Comparison of ENCODE assay signal across 1 cellular context in genomic region chr7:74231232-74231590, GRCh38.
TF ChIP-seq lines count a peak whose summit lies in the region.

No MANE protein-coding gene starts in this region.

TF ChIP-seq in GM12878, 131 proteins besides CTCF, POLR2A, EP300 and RAD21:
- TF ChIP-seq FOXK2 (IDR thresholded peaks at IDR 0.05): no peak
- TF ChIP-seq SMAD5 (IDR thresholded peaks at IDR 0.05; ENCODE audit: low read depth): no peak
- TF ChIP-seq IKZF2 (IDR thresholded peaks at IDR 0.05): no peak
- no peak for TF ChIP-seq RELB (IDR thresholded peaks at IDR 0.05; ENCODE audit: low read depth)
- 0 out of 2 replicates have a peak, but pooled peaks have one; percentile 14 for TF ChIP-seq TAF1 (IDR thresholded peaks at IDR 0.05; ENCODE audit: borderline replicate concordance, low read depth, low read length)
- TF ChIP-seq BACH1 (IDR thresholded peaks at IDR 0.05; ENCODE audit: borderline replicate concordance): no peak
- TF ChIP-seq ZBTB40 (IDR thresholded peaks at IDR 0.05; ENCODE audit: borderline replicate concordance): no peak
- TF ChIP-seq NR2F1 (conservative IDR thresholded peaks at IDR 0.05): no peak
- peak; percentile 92 for TF ChIP-seq ZNF687 (IDR thresholded peaks at IDR 0.05)
- TF ChIP-seq JUNB (IDR thresholded peaks at IDR 0.05): no peak
- TF ChIP-seq MEF2B (IDR thresholded peaks at IDR 0.05; ENCODE audit: partially characterized antibody, poor library complexity, severe bottlenecking): peak; percentile 19
- TF ChIP-seq CBX3 (IDR thresholded peaks at IDR 0.05; ENCODE audit: borderline replicate concordance, low read depth): no peak
- peak; percentile 15; the same call in 1 of the 2 replicates for TF ChIP-seq SMARCA5 (IDR thresholded peaks at IDR 0.05)
- TF ChIP-seq NRF1 (conservative IDR thresholded peaks at IDR 0.05; ENCODE audit: low read depth, low read length): no peak
- TF ChIP-seq TCF3 (IDR thresholded peaks at IDR 0.05; ENCODE audit: borderline replicate concordance, insufficient read depth, low read depth, low read length): peak; percentile 87; the same call in 1 of the 2 replicates
- peak in 1 of 2 experiments; percentile 30; a peak in 1 of 4 replicates for TF ChIP-seq ETV6 (conservative IDR thresholded peaks at IDR 0.05 in 1 of 2, IDR thresholded peaks at IDR 0.05 in 1 of 2; ENCODE audit: borderline replicate concordance in 1 of 2, low read depth in 1 of 2)
- TF ChIP-seq ZNF592 (IDR thresholded peaks at IDR 0.05): 0 out of 2 replicates have a peak, but pooled peaks have one; percentile 7
- TF ChIP-seq ZBED1 (IDR thresholded peaks at IDR 0.05; ENCODE audit: borderline replicate concordance): 0 out of 2 replicates have a peak, but pooled peaks have one; percentile 40
- no peak for TF ChIP-seq HCFC1 (IDR thresholded peaks at IDR 0.05; ENCODE audit: low read length)
- TF ChIP-seq E2F4 (IDR thresholded peaks at IDR 0.05; ENCODE audit: low read depth, low read length): no peak
- TF ChIP-seq CEBPB (IDR thresholded peaks at IDR 0.05; ENCODE audit: borderline replicate concordance in 1 of 2, low read depth in 2 of 2, low read length in 2 of 2): no peak
- TF ChIP-seq SMAD1 (IDR thresholded peaks at IDR 0.05; ENCODE audit: low read depth, partially characterized antibody): no peak
- no peak for TF ChIP-seq FOS (IDR thresholded peaks at IDR 0.05; ENCODE audit: borderline replicate concordance, extremely low read depth, insufficient read length)
- peak; percentile 72; the same call in 1 of the 2 replicates for TF ChIP-seq SPI1 (IDR thresholded peaks at IDR 0.05; ENCODE audit: borderline replicate concordance, insufficient read depth, low read depth, low read length)
- no peak for TF ChIP-seq ZZZ3 (IDR thresholded peaks at IDR 0.05; ENCODE audit: control insufficient read depth, insufficient read length, low read depth)
- TF ChIP-seq MTA2 (IDR thresholded peaks at IDR 0.05; ENCODE audit: low read depth): no peak
- TF ChIP-seq POLR2AphosphoS2 (IDR thresholded peaks at IDR 0.05; ENCODE audit: low read depth, low read length): peak; percentile 45; the same call in 1 of the 2 replicates
- TF ChIP-seq TCF12 (IDR thresholded peaks at IDR 0.05; ENCODE audit: low read depth, low read length): peak; percentile 79
- TF ChIP-seq TBL1XR1 (IDR thresholded peaks at IDR 0.05; ENCODE audit: low read depth, low read length): no peak
- TF ChIP-seq ZSCAN29 (IDR thresholded peaks at IDR 0.05): 0 out of 2 replicates have a peak, but pooled peaks have one; percentile 39
- TF ChIP-seq IKZF1 (conservative IDR thresholded peaks at IDR 0.05): no peak
- TF ChIP-seq SMC3 (IDR thresholded peaks at IDR 0.05; ENCODE audit: borderline replicate concordance, low read length): peak; percentile 7; the same call in 1 of the 2 replicates
- 0 out of 2 replicates have a peak, but pooled peaks have one; percentile 18 for TF ChIP-seq NFIC (IDR thresholded peaks at IDR 0.05; ENCODE audit: low read depth, low read length)
- TF ChIP-seq CBFB (IDR thresholded peaks at IDR 0.05; ENCODE audit: low read depth): no peak
- no peak for TF ChIP-seq RAD51 (IDR thresholded peaks at IDR 0.05)
- TF ChIP-seq PRDM15 (CRISPR knock-in tag; IDR thresholded peaks at IDR 0.05): no peak
